8 cellular contexts compared by ENCODE assay signal in the genomic region with DNA sequence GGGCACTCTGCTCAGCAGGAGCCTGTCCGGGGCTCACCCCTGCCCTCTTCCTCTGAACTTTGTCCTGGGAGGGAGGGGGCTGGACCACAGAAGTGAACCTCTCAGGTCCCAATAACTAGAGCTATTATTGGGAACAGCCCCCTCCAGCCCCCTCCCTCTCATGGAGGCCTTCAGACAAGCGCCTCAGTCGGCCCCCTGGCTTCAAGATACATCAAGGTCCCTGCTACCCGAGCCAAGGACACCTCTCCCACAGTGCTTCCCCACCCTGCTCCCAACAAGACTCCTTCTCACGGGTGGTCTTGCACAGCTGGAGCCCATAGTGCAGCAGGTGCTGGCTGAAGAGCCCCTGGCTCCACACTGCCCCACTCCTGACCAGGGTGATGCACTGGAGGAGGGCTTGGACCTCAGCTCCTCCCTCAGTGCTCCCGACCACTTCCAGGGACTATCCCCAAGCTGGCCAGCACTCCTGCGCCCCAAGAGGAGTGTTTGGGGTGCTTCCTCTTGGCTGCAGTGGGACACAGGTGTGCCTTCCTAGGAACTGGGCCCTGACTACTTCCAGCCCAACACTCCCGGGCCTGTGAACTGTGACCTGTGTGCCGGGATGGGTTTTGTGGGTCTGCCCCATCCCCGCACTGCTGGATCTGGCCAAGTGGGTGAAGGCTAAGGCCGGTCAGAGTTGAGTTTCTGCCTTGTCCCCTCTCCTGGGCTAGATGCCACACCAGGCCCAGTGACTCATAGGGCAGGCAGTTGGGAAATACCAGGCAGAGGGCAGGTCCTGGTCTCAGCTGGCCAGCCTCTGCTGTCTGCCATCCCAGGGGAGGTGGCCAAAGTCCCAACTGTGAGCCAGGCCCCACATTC. TPM values are rescaled to one million over a fixed set of nuclear protein-coding genes. Genes with fewer than 3 reads are reported as not detected.
A peak's percentile ranks its signal among the peaks of the same experiment; 100 is the strongest.
DNase-seq lines count a peak whose midpoint lies in the region; ATAC-seq and TF ChIP-seq lines count a peak whose summit lies in the region.

No MANE protein-coding gene starts in this region.

- no peak for ATAC-seq in activated T-cell treated with anti-CD3 and anti-CD28 coated beads, Interleukin-2, amount 50 U/mL, for 4 hours
- ATAC-seq in left ventricle myocardium superior (peak; percentile 64), gastrocnemius medialis (peak; percentile 66 to 71), HG03521 (IDR thresholded peaks at IDR 0.05; ENCODE audit: unreplicated experiment) (no peak), HG02885 (IDR thresholded peaks at IDR 0.05; ENCODE audit: poor library complexity, unreplicated experiment) (no peak)

- DNase-seq in activated T-cell treated with anti-CD3 and anti-CD28 coated beads, Interleukin-2, amount 50 U/mL, for 4 hours = no peak
- DNase-seq in activated T-cell treated with anti-CD3 and anti-CD28 coated beads, Interleukin-2, amount 50 U/mL, for 48 hours = no peak
- DNase-seq in left ventricle myocardium superior = peak; percentile 85
- DNase-seq in gastrocnemius medialis = peak; percentile 88 to 97
- no peak for DNase-seq in stimulated activated naive CD4-positive, alpha-beta T cell treated with Interleukin-2 at 50 U/mL for 16 hours (lab: John Stamatoyannopoulos, UW)

- TF ChIP-seq CTCF in gastrocnemius medialis (IDR thresholded peaks at IDR 0.05 in 4 of 5, conservative IDR thresholded peaks at IDR 0.05 in 1 of 5) = no peak

- H3K4me1 ChIP-seq in gastrocnemius medialis = peaks cover 27 to 44% of the 10 kb centered on the region in 2 donors

- peaks cover 0 to 27% of the 10 kb centered on the region in 2 donors for H3K36me3 ChIP-seq in gastrocnemius medialis

- H3K27ac Mint-ChIP-seq in activated naive CD8-positive, alpha-beta T cell = no peak overlapping the region

- H3K4me3 ChIP-seq in gastrocnemius medialis = peak overlapping the region; percentile 68 to 100 (median 82)

- intact Hi-C loops in left ventricle myocardium superior (cut with micrococcal nuclease) (no loop called here), gastrocnemius medialis (cut with DNase I; ENCODE audit: low total_unique reads) (loop anchor here (2.0 kb wide), 1 partner anchor 22 kb away; a partner anchor contains a TSS)

- no peaks in the 10 kb centered on the region for H3K9me3 Mint-ChIP-seq in activated T-cell treated with anti-CD3 and anti-CD28 coated beads, Interleukin-2, amount 50 U/mL, for 4 hours
- H3K9me3 Mint-ChIP-seq in activated naive CD8-positive, alpha-beta T cell (ENCODE audit: low read depth) = no peaks in the 10 kb centered on the region

- H3K27ac ChIP-seq in gastrocnemius medialis = peak overlapping the region; percentile 93 to 100 (median 98)

- H3K9me3 ChIP-seq in gastrocnemius medialis = no peaks in the 10 kb centered on the region

- peak in 1 of 2 donors; percentile 34 for TF ChIP-seq POLR2A in gastrocnemius medialis (IDR thresholded peaks at IDR 0.05)

- H3K4me1 Mint-ChIP-seq in activated T-cell treated with anti-CD3 and anti-CD28 coated beads, Interleukin-2, amount 50 U/mL, for 4 hours (ENCODE audit: low read depth) = peaks cover 9% of the 10 kb centered on the region
- peaks cover 10% of the 10 kb centered on the region for H3K4me1 Mint-ChIP-seq in activated naive CD8-positive, alpha-beta T cell (ENCODE audit: low read depth)

- H3K4me3 Mint-ChIP-seq in activated T-cell treated with anti-CD3 and anti-CD28 coated beads, Interleukin-2, amount 50 U/mL, for 4 hours = peak overlapping the region; percentile 84
- peak overlapping the region; percentile 83 for H3K4me3 Mint-ChIP-seq in activated naive CD8-positive, alpha-beta T cell

- in situ Hi-C loops in gastrocnemius medialis (cut with MboI; ENCODE audit: low sequenced_read_pairs in 4 of 4) = no loop called here

- H3K27me3 Mint-ChIP-seq in activated T-cell treated with anti-CD3 and anti-CD28 coated beads, Interleukin-2, amount 50 U/mL, for 4 hours (ENCODE audit: low read depth) = peaks cover 4% of the 10 kb centered on the region
- H3K27me3 Mint-ChIP-seq in activated naive CD8-positive, alpha-beta T cell = no peaks in the 10 kb centered on the region

- H3K27me3 ChIP-seq in gastrocnemius medialis = peaks cover 0 to 5% (median 2%) of the 10 kb centered on the region in 3 donors

- peaks cover 9% of the 10 kb centered on the region for H3K36me3 Mint-ChIP-seq in activated T-cell treated with anti-CD3 and anti-CD28 coated beads, Interleukin-2, amount 50 U/mL, for 4 hours (ENCODE audit: insufficient read depth)
- no peaks in the 10 kb centered on the region for H3K36me3 Mint-ChIP-seq in activated naive CD8-positive, alpha-beta T cell

RNA-seq across cellular contexts. Expression of a gene that starts 2.2 kb away (rescaled TPM):
- total RNA-seq in activated T-cell treated with anti-CD3 and anti-CD28 coated beads, Interleukin-2, amount 50 U/mL, for 4 hours = 10 to 100 TPM; 55.5 to 62.4 (median 60.2) TPM
- total RNA-seq in left ventricle myocardium superior (321 TPM), gastrocnemius medialis (10 to 100 TPM; 58.9 to 93.3 (median 91.7) TPM)

RNA-seq across cellular contexts. Expression of a gene that starts 6.8 kb away (rescaled TPM):
- total RNA-seq in activated T-cell treated with anti-CD3 and anti-CD28 coated beads, Interleukin-2, amount 50 U/mL, for 4 hours = under 1 TPM; 0.18 to 0.30 (median 0.28) TPM
- total RNA-seq in left ventricle myocardium superior (31.0 TPM), gastrocnemius medialis (1 to 10 TPM; 3.3 to 4.5 (median 4.0) TPM)

RNA-seq across cellular contexts. Expression of a gene that starts 11.1 kb away (rescaled TPM):
- total RNA-seq in activated T-cell treated with anti-CD3 and anti-CD28 coated beads, Interleukin-2, amount 50 U/mL, for 4 hours = 1,000 to 10,000 TPM; 3,528 to 3,995 (median 3,711) TPM
- total RNA-seq in left ventricle myocardium superior = 942 TPM
- total RNA-seq in gastrocnemius medialis = 100 to 1,000 TPM; 314 to 600 (median 440) TPM

RNA-seq across cellular contexts. Expression of a gene that starts 11.9 kb away (rescaled TPM):
- total RNA-seq in activated T-cell treated with anti-CD3 and anti-CD28 coated beads, Interleukin-2, amount 50 U/mL, for 4 hours = 10 to 100 TPM; 33.5 to 39.2 (median 35.6) TPM
- total RNA-seq in left ventricle myocardium superior = 401 TPM
- 100 to 1,000 TPM in 3 of 4 donors, 10 to 100 TPM in 1; 77.0 to 206 (median 169) TPM for total RNA-seq in gastrocnemius medialis

RNA-seq across cellular contexts. Expression of a gene that starts 15.9 kb away (rescaled TPM):
- 10 to 100 TPM; 12.6 to 18.4 (median 17.5) TPM for total RNA-seq in activated T-cell treated with anti-CD3 and anti-CD28 coated beads, Interleukin-2, amount 50 U/mL, for 4 hours
- total RNA-seq in left ventricle myocardium superior (8.5 TPM), gastrocnemius medialis (10 to 100 TPM in 2 of 4 donors, 1 to 10 TPM in 2; 6.3 to 35.7 (median 10.2) TPM)

Comparison
In these comparisons a context has a peak if more than half of its experiments do, and no peak if none do; other contexts are left out.
1. ATAC-seq: peak in left ventricle myocardium superior (single experiment) and gastrocnemius medialis (2 of 2); none in activated T-cell treated with anti-CD3 and anti-CD28 coated beads, Interleukin-2, amount 50 U/mL, for 4 hours (0 of 2), HG03521 (single experiment) and HG02885 (single experiment).
2. DNase-seq: peak in left ventricle myocardium superior (single experiment) and gastrocnemius medialis (2 of 2); none in activated T-cell treated with anti-CD3 and anti-CD28 coated beads, Interleukin-2, amount 50 U/mL, for 4 hours (single experiment), activated T-cell treated with anti-CD3 and anti-CD28 coated beads, Interleukin-2, amount 50 U/mL, for 48 hours (0 of 2) and stimulated activated naive CD4-positive, alpha-beta T cell treated with Interleukin-2 at 50 U/mL for 16 hours (single experiment).